ENCODE assay signal across 8 cellular contexts in the genomic region with DNA sequence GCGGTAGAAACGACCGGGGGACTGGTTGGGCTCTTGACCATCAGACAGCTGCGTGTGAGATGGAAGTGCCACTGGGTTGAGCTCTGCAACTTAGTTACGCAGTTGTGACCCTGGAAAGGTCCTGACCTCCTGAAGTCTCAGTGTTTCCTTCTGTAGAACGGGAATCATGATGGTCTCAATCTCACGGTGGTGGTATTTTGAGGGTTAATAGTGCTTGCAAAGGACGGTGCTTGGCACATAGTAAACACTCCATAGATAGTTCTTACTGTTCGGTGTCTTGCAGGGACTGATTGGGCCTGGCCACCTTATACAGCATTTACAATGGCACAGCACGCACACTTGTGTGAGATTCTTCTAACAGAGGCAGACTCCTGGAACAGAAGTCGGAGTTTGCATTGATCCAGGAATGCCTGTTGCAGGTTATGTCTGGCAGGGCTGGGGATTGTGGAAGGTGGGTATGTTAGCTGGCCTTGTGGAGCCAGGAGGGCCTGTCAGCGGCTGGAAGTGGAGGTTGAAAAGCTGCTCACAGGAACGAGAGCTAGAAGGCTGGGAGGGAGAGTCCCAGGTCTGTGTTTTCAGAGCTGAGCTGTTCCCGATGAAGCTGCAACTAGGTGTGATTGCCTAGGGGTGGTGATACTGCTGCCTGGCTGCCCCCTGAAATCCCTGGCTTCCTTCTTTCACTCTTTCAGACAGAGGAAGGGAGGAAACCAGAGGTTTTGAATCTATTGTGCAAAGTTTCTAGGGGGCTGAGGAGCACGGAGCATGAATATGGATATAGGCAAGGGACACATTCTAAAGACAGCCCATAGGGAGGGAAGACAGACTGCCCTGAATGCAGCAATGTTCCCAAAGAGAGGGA. TPM values are rescaled to one million over a fixed set of nuclear protein-coding genes. Genes with fewer than 3 reads are reported as not detected.
DNase-seq lines count a peak whose midpoint lies in the region; ATAC-seq and TF ChIP-seq lines count a peak whose summit lies in the region.

No MANE protein-coding gene starts in this region.

- peak overlapping the region; percentile 89 for H2AFZ ChIP-seq in neural progenitor cell (replicated peaks)

- H3F3A ChIP-seq in neural progenitor cell (ENCODE audit: low read depth): peaks cover 16% of the 10 kb centered on the region

- H3K4me1 ChIP-seq in neural progenitor cell: peaks cover 17% of the 10 kb centered on the region

- no peak overlapping the region for H3K27ac ChIP-seq in neural progenitor cell

- peaks cover 33% of the 10 kb centered on the region for H4K20me1 ChIP-seq in neural progenitor cell (ENCODE audit: low read depth)

- H3K4me3 Mint-ChIP-seq in activated CD4-positive, alpha-beta T cell treated with anti-CD3 and anti-CD28 coated beads for 36 hours: peak overlapping the region; percentile 95
- H3K4me3 Mint-ChIP-seq in activated CD4-positive, alpha-beta memory T cell treated with anti-CD3 and anti-CD28 coated beads for 36 hours: peak overlapping the region; percentile 90
- H3K4me3 Mint-ChIP-seq in neural progenitor cell: peak overlapping the region; percentile 99

- peak overlapping the region; percentile 88 for H3K4me2 ChIP-seq in neural progenitor cell

- intact Hi-C loops in activated CD4-positive, alpha-beta T cell treated with anti-CD3 and anti-CD28 coated beads for 36 hours (cut with DNase I, micrococcal nuclease): loop anchor here (2.0 to 10.0 kb wide), 11 partner anchors 283 to 1667 kb away; a partner anchor contains a TSS
- intact Hi-C loops in activated CD4-positive, alpha-beta memory T cell treated with anti-CD3 and anti-CD28 coated beads for 36 hours (cut with micrococcal nuclease): loop anchor here (1.0 to 10.0 kb wide), 11 partner anchors 60 to 1657 kb away; a partner anchor contains a TSS

- H3K36me3 Mint-ChIP-seq in activated CD4-positive, alpha-beta T cell treated with anti-CD3 and anti-CD28 coated beads for 36 hours (ENCODE audit: low read depth): peaks cover 31% of the 10 kb centered on the region
- H3K36me3 Mint-ChIP-seq in activated CD4-positive, alpha-beta memory T cell treated with anti-CD3 and anti-CD28 coated beads for 36 hours: peaks cover 25% of the 10 kb centered on the region
- H3K36me3 Mint-ChIP-seq in neural progenitor cell: peaks cover 3% of the 10 kb centered on the region

- no peaks in the 10 kb centered on the region for H3K9me3 ChIP-seq in neural progenitor cell (ENCODE audit: low read depth)

- H3K9ac ChIP-seq in neural progenitor cell: no peak overlapping the region

- no peaks in the 10 kb centered on the region for H3K27me3 ChIP-seq in neural progenitor cell

- peaks cover 57% of the 10 kb centered on the region for H3K4me1 Mint-ChIP-seq in activated CD4-positive, alpha-beta T cell treated with anti-CD3 and anti-CD28 coated beads for 36 hours
- H3K4me1 Mint-ChIP-seq in activated CD4-positive, alpha-beta memory T cell treated with anti-CD3 and anti-CD28 coated beads for 36 hours (ENCODE audit: low read depth): peaks cover 54% of the 10 kb centered on the region
- peaks cover 31% of the 10 kb centered on the region for H3K4me1 Mint-ChIP-seq in neural progenitor cell

- peak overlapping the region; percentile 89 for H3K27ac Mint-ChIP-seq in activated CD4-positive, alpha-beta T cell treated with anti-CD3 and anti-CD28 coated beads for 36 hours
- peak overlapping the region; percentile 97 for H3K27ac Mint-ChIP-seq in activated CD4-positive, alpha-beta memory T cell treated with anti-CD3 and anti-CD28 coated beads for 36 hours
- peak overlapping the region; percentile 91 for H3K27ac Mint-ChIP-seq in neural progenitor cell

- no peaks in the 10 kb centered on the region for H3K27me3 Mint-ChIP-seq in activated CD4-positive, alpha-beta T cell treated with anti-CD3 and anti-CD28 coated beads for 36 hours
- no peaks in the 10 kb centered on the region for H3K27me3 Mint-ChIP-seq in activated CD4-positive, alpha-beta memory T cell treated with anti-CD3 and anti-CD28 coated beads for 36 hours
- peaks cover 2% of the 10 kb centered on the region for H3K27me3 Mint-ChIP-seq in neural progenitor cell (ENCODE audit: insufficient read depth, low read depth)

- peak; percentile 51 for DNase-seq in activated CD4-positive, alpha-beta T cell treated with anti-CD3 and anti-CD28 coated beads for 36 hours
- DNase-seq in activated CD4-positive, alpha-beta T cell treated with anti-CD3 and anti-CD28 coated beads, Interleukin-2, amount 50 U/mL, for 4 hours: no peak
- peak; percentile 50 for DNase-seq in activated CD4-positive, alpha-beta memory T cell treated with anti-CD3 and anti-CD28 coated beads for 36 hours
- DNase-seq in fibroblast of villous mesenchyme (ENCODE audit: low read depth): peak; percentile 27
- DNase-seq in neural progenitor cell (ENCODE audit: low spot score): peak; percentile 50
- no peak for DNase-seq in retina
- no peak for DNase-seq in activated gamma-delta T cell (lab: John Stamatoyannopoulos, UW)

- peak overlapping the region; percentile 81 for H3K4me3 ChIP-seq in fibroblast of villous mesenchyme (ENCODE audit: low read depth, low read length)
- peak overlapping the region; percentile 99 for H3K4me3 ChIP-seq in neural progenitor cell

- H3K9me3 Mint-ChIP-seq in activated CD4-positive, alpha-beta T cell treated with anti-CD3 and anti-CD28 coated beads for 36 hours (ENCODE audit: low read depth): no peaks in the 10 kb centered on the region
- H3K9me3 Mint-ChIP-seq in activated CD4-positive, alpha-beta memory T cell treated with anti-CD3 and anti-CD28 coated beads for 36 hours: no peaks in the 10 kb centered on the region
- peaks cover 2% of the 10 kb centered on the region for H3K9me3 Mint-ChIP-seq in neural progenitor cell

- H3K36me3 ChIP-seq in neural progenitor cell: no peaks in the 10 kb centered on the region

- CTCF ChIA-PET in activated CD4-positive, alpha-beta T cell treated with anti-CD3 and anti-CD28 coated beads for 36 hours (lab: Charles Lee): interaction anchor here (0.6 to 1.8 kb wide), 8 partner anchors 11 to 403 kb away, joined by 3 to 7 read pairs (median 4); no protein-coding TSS in a partner anchor
- CTCF ChIA-PET in activated CD4-positive, alpha-beta memory T cell treated with anti-CD3 and anti-CD28 coated beads for 36 hours (lab: Charles Lee): interaction anchor here (0.8 kb wide), 1 partner anchor 354 kb away, joined by 3 read pairs; no protein-coding TSS in a partner anchor

- POLR2A ChIA-PET in activated CD4-positive, alpha-beta T cell treated with anti-CD3 and anti-CD28 coated beads for 36 hours (lab: Charles Lee): interaction anchor here (0.6 to 1.6 kb wide), 9 partner anchors 15 to 401 kb away, joined by 3 to 6 read pairs (median 3); no protein-coding TSS in a partner anchor
- POLR2A ChIA-PET in activated CD4-positive, alpha-beta memory T cell treated with anti-CD3 and anti-CD28 coated beads for 36 hours (lab: Charles Lee): interaction anchor here (0.8 to 1.7 kb wide), 6 partner anchors 15 to 1374 kb away, joined by 3 to 9 read pairs (median 4); a partner anchor contains a TSS

- no peak for ATAC-seq in activated CD4-positive, alpha-beta T cell treated with anti-CD3 and anti-CD28 coated beads for 36 hours
- peak; percentile 11 for ATAC-seq in HG03354 (IDR thresholded peaks at IDR 0.05; ENCODE audit: poor library complexity, severe bottlenecking, unreplicated experiment)

- H3K79me2 ChIP-seq in neural progenitor cell (ENCODE audit: low read depth): peaks cover 40% of the 10 kb centered on the region

- no peak for TF ChIP-seq CTCF in fibroblast of villous mesenchyme (IDR thresholded peaks at IDR 0.05; ENCODE audit: insufficient read depth, low read depth, low read length)
- TF ChIP-seq CTCF in neural progenitor cell (IDR thresholded peaks at IDR 0.05): no peak

RNA-seq across cellular contexts. Expression of a gene that starts 1.0 kb away (rescaled TPM):
- 100 to 1,000 TPM; 449 to 553 TPM for total RNA-seq in activated CD4-positive, alpha-beta T cell treated with anti-CD3 and anti-CD28 coated beads for 36 hours
- total RNA-seq in activated CD4-positive, alpha-beta memory T cell treated with anti-CD3 and anti-CD28 coated beads for 36 hours: 100 to 1,000 TPM; 554 to 573 TPM
- total RNA-seq in fibroblast of villous mesenchyme (414 and 472 TPM in 2 replicates), neural progenitor cell (ENCODE audit: low replicate concordance) (173 and 252 TPM in 2 replicates)

RNA-seq across cellular contexts. Expression of a gene that starts 49.4 kb away (rescaled TPM):
- not detected for total RNA-seq in activated CD4-positive, alpha-beta T cell treated with anti-CD3 and anti-CD28 coated beads for 36 hours
- not detected for total RNA-seq in activated CD4-positive, alpha-beta memory T cell treated with anti-CD3 and anti-CD28 coated beads for 36 hours
- total RNA-seq in fibroblast of villous mesenchyme (not detected in 2 replicates), neural progenitor cell (ENCODE audit: low replicate concordance) (not detected in 2 replicates)

Comparison
In these comparisons a context has a peak if more than half of its experiments do, and no peak if none do; other contexts are left out.
1. DNase-seq: peak in activated CD4-positive, alpha-beta T cell treated with anti-CD3 and anti-CD28 coated beads for 36 hours (single experiment), activated CD4-positive, alpha-beta memory T cell treated with anti-CD3 and anti-CD28 coated beads for 36 hours (single experiment), fibroblast of villous mesenchyme (single experiment) and neural progenitor cell (single experiment); none in activated CD4-positive, alpha-beta T cell treated with anti-CD3 and anti-CD28 coated beads, Interleukin-2, amount 50 U/mL, for 4 hours (0 of 2), retina (single experiment) and activated gamma-delta T cell (single experiment).
2. Peak in every context shown above with its lines, with median percentiles within 50 percentile points of each other: H3K27ac Mint-ChIP-seq and H3K4me3 Mint-ChIP-seq.